In the genomic region with DNA sequence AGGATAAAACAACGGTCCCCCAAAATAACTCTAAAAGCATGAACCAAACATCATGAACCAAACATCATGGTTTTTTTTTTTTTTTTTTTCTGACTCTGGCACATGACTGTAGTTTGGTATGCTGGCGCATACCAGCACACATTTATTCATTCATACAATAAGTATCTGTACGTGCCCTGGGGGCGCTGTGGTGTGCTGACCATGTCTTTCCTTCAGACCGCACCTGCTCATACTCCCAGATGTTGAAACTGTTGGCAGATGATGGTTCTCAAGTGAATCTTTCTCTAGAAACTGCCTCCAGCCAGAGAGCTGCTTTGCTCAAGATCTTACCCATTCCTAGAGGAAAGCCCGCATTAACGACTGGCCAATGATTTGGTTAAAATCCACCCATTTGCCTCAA, we compare ENCODE assay signal across 32 cellular contexts.
"Had no signal": no experiment of that assay in that cellular context is flagged by ENCODE, and none has a peak within 500 bp of the region (broad histone marks: within the 10 kb centered on the region; RNA-seq: fewer than 3 reads in every experiment).

No MANE protein-coding gene starts in this region.

- H3K4me1 ChIP-seq: adrenal gland, ascending aorta, breast epithelium had no signal

- H3K27me3 Mint-ChIP-seq: activated CD4-positive, alpha-beta T cell treated with anti-CD3 and anti-CD28 coated beads, Interleukin-2, amount 10 ng/mL, durations not matched to agents 7 days and 5 days; activated CD8-positive, alpha-beta T cell treated with anti-CD3 and anti-CD28 coated beads for 36 hours; activated naive CD4-positive, alpha-beta T cell treated with anti-CD3 and anti-CD28 coated beads, Interleukin-2, amount 50 U/mL, for 24 hours; activated naive CD8-positive, alpha-beta T cell treated with anti-CD3 and anti-CD28 coated beads for 36 hours; activated naive CD8-positive, alpha-beta T cell treated with anti-CD3 and anti-CD28 coated beads, Interleukin-2, amount 50 U/mL, for 24 hours; central memory CD8-positive, alpha-beta T cell; dendritic cell treated with granulocyte-macrophage colony-stimulating factor and Interleukin-4, amounts not matched to agents 40 ng/mL and 50 ng/mL, for 4 days had no signal

- H3K36me3 Mint-ChIP-seq: activated naive CD4-positive, alpha-beta T cell treated with anti-CD3 and anti-CD28 coated beads, Interleukin-2, amount 50 U/mL, for 24 hours; activated naive CD8-positive, alpha-beta T cell treated with anti-CD3 and anti-CD28 coated beads for 36 hours; brain had no signal

- H3K27me3 ChIP-seq: adrenal gland, ascending aorta, breast epithelium, cardiac muscle cell had no signal

- DNase-seq: activated CD4-positive, alpha-beta T cell treated with anti-CD3 and anti-CD28 coated beads for 4 hours; activated CD4-positive, alpha-beta T cell treated with anti-CD3 and anti-CD28 coated beads, Interleukin-2, amount 10 ng/mL, durations not matched to agents 7 days and 5 days; activated CD4-positive, alpha-beta T cell treated with anti-CD3 and anti-CD28 coated beads, Interleukin-2, amount 50 U/mL, for 4 hours; activated CD4-positive, CD25-positive, alpha-beta regulatory T cell; activated CD4-positive, CD25-positive, alpha-beta regulatory T cell treated with anti-CD3 and anti-CD28 coated beads, Interleukin-2, amount 50 U/mL, for 72 hours; activated CD8-positive, alpha-beta memory T cell treated with anti-CD3 and anti-CD28 coated beads for 24 hours; activated CD8-positive, alpha-beta memory T cell treated with anti-CD3 and anti-CD28 coated beads, Interleukin-2, amount 50 U/mL, for 4 hours; activated CD8-positive, alpha-beta T cell treated with anti-CD3 and anti-CD28 coated beads for 36 hours; activated effector memory CD4-positive, alpha-beta T cell treated with anti-CD3 and anti-CD28 coated beads, Interleukin-2, amount 50 U/mL, for 16 hours; activated naive CD4-positive, alpha-beta T cell treated with anti-CD3 and anti-CD28 coated beads for 36 hours; activated naive CD8-positive, alpha-beta T cell treated with anti-CD3 and anti-CD28 coated beads for 36 hours; activated naive CD8-positive, alpha-beta T cell treated with anti-CD3 and anti-CD28 coated beads, Interleukin-2, amount 50 U/mL, for 24 hours; activated T-cell treated with anti-CD3 and anti-CD28 coated beads, Interleukin-2, amount 50 U/mL, for 1 hour; activated T-cell treated with anti-CD3 and anti-CD28 coated beads, Interleukin-2, amount 50 U/mL, for 48 hours; adrenal gland; dorsolateral prefrontal cortex; effector memory CD4-positive, alpha-beta T cell; endodermal cell; foreskin fibroblast; head of caudate nucleus; T-helper 2 cell had no signal

- H3K4me3 Mint-ChIP-seq: activated CD4-positive, alpha-beta T cell treated with anti-CD3 and anti-CD28 coated beads, Interleukin-2, amount 10 ng/mL, durations not matched to agents 7 days and 5 days; activated CD8-positive, alpha-beta T cell treated with anti-CD3 and anti-CD28 coated beads for 36 hours; activated naive CD4-positive, alpha-beta T cell treated with anti-CD3 and anti-CD28 coated beads for 36 hours; activated naive CD4-positive, alpha-beta T cell treated with anti-CD3 and anti-CD28 coated beads, Interleukin-2, amount 50 U/mL, for 24 hours; activated naive CD8-positive, alpha-beta T cell treated with anti-CD3 and anti-CD28 coated beads for 36 hours; activated naive CD8-positive, alpha-beta T cell treated with anti-CD3 and anti-CD28 coated beads, Interleukin-2, amount 50 U/mL, for 24 hours; activated T-helper 1 cell treated with anti-CD3 and anti-CD28 coated beads, Interleukin-12 subunit alpha, Interleukin-12 subunit beta, Interleukin-2, Interleukin-4 antibody, amounts not matched to agents 30 ng/mL and 10 ng/mL and 1 ng/mL, durations not matched to agents 14 hours and 24 hours and 36 hours; brain; central memory CD8-positive, alpha-beta T cell; dendritic cell treated with granulocyte-macrophage colony-stimulating factor and Interleukin-4, amounts not matched to agents 40 ng/mL and 50 ng/mL, for 4 days; endodermal cell had no signal

- H3K36me3 ChIP-seq: adrenal gland, ascending aorta, breast epithelium, cardiac muscle cell had no signal

- H3K27ac ChIP-seq: adrenal gland, ascending aorta, breast epithelium, cardiac muscle cell, coronary artery, dorsolateral prefrontal cortex had no signal

- H3K9me3 ChIP-seq: adrenal gland, ascending aorta, breast epithelium had no signal

- H3K4me3 ChIP-seq: adrenal gland, ascending aorta, breast epithelium, cardiac muscle cell, coronary artery, dorsolateral prefrontal cortex had no signal

- ATAC-seq: activated CD8-positive, alpha-beta T cell treated with anti-CD3 and anti-CD28 coated beads for 36 hours; activated naive CD8-positive, alpha-beta T cell treated with anti-CD3 and anti-CD28 coated beads, Interleukin-2, amount 50 U/mL, for 24 hours; esophagus mucosa had no signal

- H3K27ac Mint-ChIP-seq: activated CD4-positive, alpha-beta T cell treated with anti-CD3 and anti-CD28 coated beads, Interleukin-2, amount 10 ng/mL, durations not matched to agents 7 days and 5 days; activated CD8-positive, alpha-beta T cell treated with anti-CD3 and anti-CD28 coated beads for 36 hours; activated naive CD4-positive, alpha-beta T cell treated with anti-CD3 and anti-CD28 coated beads for 36 hours; activated naive CD4-positive, alpha-beta T cell treated with anti-CD3 and anti-CD28 coated beads, Interleukin-2, amount 50 U/mL, for 24 hours; activated naive CD8-positive, alpha-beta T cell treated with anti-CD3 and anti-CD28 coated beads for 36 hours; activated naive CD8-positive, alpha-beta T cell treated with anti-CD3 and anti-CD28 coated beads, Interleukin-2, amount 50 U/mL, for 24 hours; activated T-helper 1 cell treated with anti-CD3 and anti-CD28 coated beads, Interleukin-12 subunit alpha, Interleukin-12 subunit beta, Interleukin-2, Interleukin-4 antibody, amounts not matched to agents 30 ng/mL and 10 ng/mL and 1 ng/mL, durations not matched to agents 14 hours and 24 hours and 36 hours; activated T-helper 2 cell treated with anti-CD3 and anti-CD28 coated beads, Interferon-gamma antibody, Interleukin-2, Interleukin-4, amounts not matched to agents 10 μg/mL and 5 μg/mL and 100 μg/mL, durations not matched to agents 14 hours and 24 hours and 36 hours; brain; dendritic cell treated with granulocyte-macrophage colony-stimulating factor and Interleukin-4, amounts not matched to agents 40 ng/mL and 50 ng/mL, for 4 days; endodermal cell had no signal

- H3K4me1 Mint-ChIP-seq: activated CD4-positive, alpha-beta T cell treated with anti-CD3 and anti-CD28 coated beads, Interleukin-2, amount 10 ng/mL, durations not matched to agents 7 days and 5 days; activated naive CD4-positive, alpha-beta T cell treated with anti-CD3 and anti-CD28 coated beads, Interleukin-2, amount 50 U/mL, for 24 hours; activated naive CD8-positive, alpha-beta T cell treated with anti-CD3 and anti-CD28 coated beads for 36 hours; activated naive CD8-positive, alpha-beta T cell treated with anti-CD3 and anti-CD28 coated beads, Interleukin-2, amount 50 U/mL, for 24 hours; brain; central memory CD8-positive, alpha-beta T cell; endodermal cell had no signal
